ENCODE assay signal across 11 cellular contexts in the genomic region with DNA sequence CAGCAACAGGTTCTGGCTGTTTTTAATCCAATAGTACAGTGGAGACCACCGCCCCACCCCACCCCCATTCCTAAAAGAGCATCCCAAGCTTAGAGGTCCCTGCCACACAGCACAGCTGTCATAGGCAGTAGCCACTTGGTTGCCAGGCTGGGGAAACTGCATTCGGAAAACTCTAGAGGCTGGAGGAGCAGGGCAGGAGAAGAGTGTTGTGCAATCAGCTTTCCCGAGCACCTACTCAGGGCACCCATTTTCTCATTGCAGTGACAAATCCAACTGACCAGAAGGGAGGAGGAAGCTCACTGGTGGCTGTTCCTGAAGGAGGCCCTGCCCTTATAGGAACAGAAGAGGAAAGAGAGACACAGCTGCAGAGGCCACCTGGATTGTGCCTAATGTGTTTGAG. TPM values are rescaled to one million over a fixed set of nuclear protein-coding genes. Genes with fewer than 3 reads are reported as not detected.
DNase-seq lines count a peak whose midpoint lies in the region; ATAC-seq and TF ChIP-seq lines count a peak whose summit lies in the region.
"Had no signal": no experiment of that assay in that cellular context is flagged by ENCODE, and none has a peak within 500 bp of the region (broad histone marks: within the 10 kb centered on the region; RNA-seq: fewer than 3 reads in every experiment).

No MANE protein-coding gene starts in this region.

- peaks cover 65% of the 10 kb centered on the region for H3K27me3 ChIP-seq in neural progenitor cell

- no peak overlapping the region for H3K9ac ChIP-seq in neural progenitor cell

- H3K4me3 Mint-ChIP-seq in Calu3 (ENCODE audit: low read depth, unreplicated experiment) (peak overlapping the region; percentile 88), neural progenitor cell (peak overlapping the region; percentile 84)
- H3K4me3 Mint-ChIP-seq: CD4-positive, alpha-beta T cell had no signal

- H3K4me2 ChIP-seq in neural progenitor cell: no peak overlapping the region

- H3K27ac Mint-ChIP-seq in Calu3 (ENCODE audit: unreplicated experiment) (peak overlapping the region; percentile 29), neural progenitor cell (no peak overlapping the region)
- H3K27ac Mint-ChIP-seq: CD4-positive, alpha-beta T cell had no signal

- no peaks in the 10 kb centered on the region for H3K36me3 ChIP-seq in neural progenitor cell

- in situ Hi-C loops in SK-MEL-5 (cut with HindIII; ENCODE audit: low pct_unique_long_range_greater_than_20kb, low sequenced_read_pairs): no loop called here

- ATAC-seq in HG03442 (IDR thresholded peaks at IDR 0.05; ENCODE audit: unreplicated experiment): no peak
- no peak for ATAC-seq in HG03354 (IDR thresholded peaks at IDR 0.05; ENCODE audit: poor library complexity, severe bottlenecking, unreplicated experiment)

- no peaks in the 10 kb centered on the region for H4K20me1 ChIP-seq in neural progenitor cell (ENCODE audit: low read depth)

- H3K9me3 Mint-ChIP-seq in Calu3 (ENCODE audit: low read depth, unreplicated experiment): no peaks in the 10 kb centered on the region
- no peaks in the 10 kb centered on the region for H3K9me3 Mint-ChIP-seq in neural progenitor cell
- H3K9me3 Mint-ChIP-seq: CD4-positive, alpha-beta T cell had no signal

- H3K79me2 ChIP-seq in neural progenitor cell (ENCODE audit: low read depth): no peaks in the 10 kb centered on the region

- no peak overlapping the region for H3K27ac ChIP-seq in neural progenitor cell

- H2AFZ ChIP-seq in neural progenitor cell (replicated peaks): no peak overlapping the region

- intact Hi-C loops in Calu3 (cut with micrococcal nuclease; ENCODE audit: unreplicated experiment): loop anchor here (5.0 to 10.0 kb wide), 2 partner anchors 125 to 167 kb away; partner anchors contain the start of genes CXCL3 and CXCL5

- H3K4me3 ChIP-seq in fibroblast of villous mesenchyme (ENCODE audit: low read depth, low read length): peak overlapping the region; percentile 69
- no peak overlapping the region for H3K4me3 ChIP-seq in neural progenitor cell

- TF ChIP-seq CTCF in Calu3 (IDR thresholded peaks at IDR 0.05; ENCODE audit: unreplicated experiment) (no peak), fibroblast of villous mesenchyme (IDR thresholded peaks at IDR 0.05; ENCODE audit: insufficient read depth, low read depth, low read length) (no peak), neural progenitor cell (IDR thresholded peaks at IDR 0.05) (no peak)

- no peaks in the 10 kb centered on the region for H3K4me1 ChIP-seq in neural progenitor cell

- no TSS peak for BruUV-seq in Calu3 (replicated peaks; lab: Mats Ljungman, UMichigan)

- no peaks in the 10 kb centered on the region for H3F3A ChIP-seq in neural progenitor cell (ENCODE audit: low read depth)

- H3K9me3 ChIP-seq in neural progenitor cell (ENCODE audit: low read depth): no peaks in the 10 kb centered on the region

- H3K4me1 Mint-ChIP-seq in Calu3 (ENCODE audit: low read depth, unreplicated experiment): peaks cover 18% of the 10 kb centered on the region
- peaks cover 4% of the 10 kb centered on the region for H3K4me1 Mint-ChIP-seq in neural progenitor cell

- DNase-seq in Calu3: peak; percentile 56
- peak; percentile 70 for DNase-seq in SK-MEL-5 (ENCODE audit: low read depth, low spot score)
- DNase-seq in fibroblast of villous mesenchyme (ENCODE audit: low read depth): no peak
- no peak for DNase-seq in neural progenitor cell (ENCODE audit: low spot score)
- DNase-seq in occipital lobe (lab: John Stamatoyannopoulos, UW): no peak
- DNase-seq in iPS-NIHi7 (ENCODE audit: extremely low spot score): no peak
- DNase-seq: CD4-positive, alpha-beta T cell; NCI-H2171; T-helper 2 cell had no signal

- no peaks in the 10 kb centered on the region for H3K27me3 Mint-ChIP-seq in Calu3 (ENCODE audit: unreplicated experiment)
- H3K27me3 Mint-ChIP-seq in neural progenitor cell (ENCODE audit: insufficient read depth, low read depth): peaks cover 3% of the 10 kb centered on the region

- H3K36me3 Mint-ChIP-seq in Calu3 (ENCODE audit: insufficient read depth, unreplicated experiment) (peaks cover 57% of the 10 kb centered on the region), neural progenitor cell (no peaks in the 10 kb centered on the region)

- CTCF ChIA-PET in Calu3 (lab: Charles Lee): no interaction called here

RNA-seq across cellular contexts. Expression of gene CXCL1, which starts 1.1 kb away (rescaled TPM):
- total RNA-seq in Calu3 (2022): 212 and 414 TPM in 2 replicates
- total RNA-seq in SK-MEL-5 (2014; rRNA removed; shearing (Covaris generic)): 76.1 and 81.3 TPM in 2 replicates
- 346 and 371 TPM in 2 replicates for polyA plus RNA-seq in SK-MEL-5 (2015; cell fraction: cytosol; rRNA removed)
- 152 and 160 TPM in 2 replicates for polyA plus RNA-seq in SK-MEL-5 (2015; cell fraction: nucleus; rRNA removed)
- total RNA-seq in fibroblast of villous mesenchyme: 17.4 and 134 TPM in 2 replicates
- not detected in 2 replicates for total RNA-seq in neural progenitor cell (ENCODE audit: low replicate concordance)
- 2.0 TPM for total RNA-seq in occipital lobe
- total RNA-seq: CD4-positive, alpha-beta T cell had no signal

RNA-seq across cellular contexts. Expression of gene PF4V1, which starts 17.2 kb away (rescaled TPM):
- total RNA-seq in Calu3 (2022): not detected in 2 replicates
- total RNA-seq in SK-MEL-5 (2014; rRNA removed; shearing (Covaris generic)): not detected in 2 replicates
- not detected in 2 replicates for polyA plus RNA-seq in SK-MEL-5 (2015; cell fraction: cytosol; rRNA removed)
- polyA plus RNA-seq in SK-MEL-5 (2015; cell fraction: nucleus; rRNA removed): not detected in 2 replicates
- total RNA-seq in fibroblast of villous mesenchyme: not detected in 2 replicates
- total RNA-seq in neural progenitor cell (ENCODE audit: low replicate concordance): not detected in 2 replicates
- total RNA-seq in occipital lobe: 2.5 TPM
- total RNA-seq: CD4-positive, alpha-beta T cell had no signal

RNA-seq across cellular contexts. Expression of gene CXCL6, which starts 33.8 kb away (rescaled TPM):
- total RNA-seq in Calu3 (2022): 48.2 and 91.0 TPM in 2 replicates
- total RNA-seq in SK-MEL-5 (2014; rRNA removed; shearing (Covaris generic)): not detected in 2 replicates
- polyA plus RNA-seq in SK-MEL-5 (2015; cell fraction: cytosol; rRNA removed): not detected in 2 replicates
- polyA plus RNA-seq in SK-MEL-5 (2015; cell fraction: nucleus; rRNA removed): not detected in 2 replicates
- total RNA-seq in fibroblast of villous mesenchyme: 0.64 and 4.7 TPM in 2 replicates
- 0.71 and 1.5 TPM in 2 replicates for total RNA-seq in neural progenitor cell (ENCODE audit: low replicate concordance)
- total RNA-seq in occipital lobe: 0.62 TPM
- total RNA-seq: CD4-positive, alpha-beta T cell had no signal

Comparison
In these comparisons a context has a peak if more than half of its experiments do, and no peak if none do; other contexts are left out.
1. DNase-seq: peak in Calu3 (single experiment) and SK-MEL-5 (single experiment); none in fibroblast of villous mesenchyme (single experiment), neural progenitor cell (single experiment), occipital lobe (single experiment) and iPS-NIHi7 (single experiment).